Comparison of ENCODE assay signal across 12 cellular contexts in genomic region chr2:20196053-20196880, GRCh38. TPM values are rescaled to one million over a fixed set of nuclear protein-coding genes. Genes with fewer than 3 reads are reported as not detected.
DNase-seq lines count a peak whose midpoint lies in the region; ATAC-seq, FAIRE-seq and TF ChIP-seq lines count a peak whose summit lies in the region.
"Had no signal": no experiment of that assay in that cellular context is flagged by ENCODE, and none has a peak within 500 bp of the region (broad histone marks: within the 10 kb centered on the region; RNA-seq: fewer than 3 reads in every experiment).

No MANE protein-coding gene starts in this region.

- H4K91ac ChIP-seq in H1 (replicated peaks; ENCODE audit: insufficient read length, low read length) (no peak overlapping the region), neuronal stem cell (ENCODE audit: low read depth, low read length, poor library complexity) (peak overlapping the region; percentile 82)

- H3K36me3 ChIP-seq in H1 (ENCODE audit: control insufficient read depth in 2 of 4, insufficient read depth in 4 of 4, low read length in 3 of 4) = peaks cover 0 to 7% (median 2%) of the 10 kb centered on the region in 4 experiments; a peak in 3 of 8 replicates
- H3K36me3 ChIP-seq in neuronal stem cell (replicated peaks in 1 of 2; ENCODE audit: control insufficient read depth in 2 of 2, insufficient read depth in 2 of 2, low read length in 2 of 2) = peaks cover 6 to 8% of the 10 kb centered on the region in 2 donors

- no peak overlapping the region for H3K4me3 Mint-ChIP-seq in activated T-cell treated with anti-CD3 and anti-CD28 coated beads, Interleukin-2, amount 50 U/mL, for 24 hours
- H3K4me3 Mint-ChIP-seq: activated CD8-positive, alpha-beta memory T cell treated with anti-CD3 and anti-CD28 coated beads, Interleukin-2, amount 10 ng/mL, durations not matched to agents 7 days and 5 days; activated naive CD8-positive, alpha-beta T cell treated with anti-CD3 and anti-CD28 coated beads, Interleukin-2, amount 50 U/mL, for 24 hours; CD14-positive monocyte had no signal

- no peak overlapping the region for H3K14ac ChIP-seq in H1 (ENCODE audit: insufficient read length)
- H3K14ac ChIP-seq in neuronal stem cell (ENCODE audit: low read length) = peak overlapping the region; percentile 60

- H3K79me2 ChIP-seq in H1 (ENCODE audit: control insufficient read depth in 1 of 2, insufficient read depth in 2 of 2, low read length in 2 of 2) = no peaks in the 10 kb centered on the region

- intact Hi-C loops in sciatic nerve (cut with DNase I) = no loop called here

- TF ChIP-seq EP300 in H1 (IDR thresholded peaks at IDR 0.05; ENCODE audit: borderline replicate concordance in 1 of 2, low read depth in 2 of 2, low read length in 2 of 2) = no peak

- H2AK5ac ChIP-seq in H1 (ENCODE audit: low read depth, low read length) (0 out of 2 replicates have a peak overlapping the region, but pooled peaks have one; percentile 75), neuronal stem cell (ENCODE audit: low read depth, low read length) (peak overlapping the region; percentile 48)

- DNase-seq in DMS153 treated with DMSO at 0.1 percent for 48 hours (lab: John Stamatoyannopoulos, UW; ENCODE audit: unreplicated experiment) (peak; percentile 55), NCI-H1417 (lab: John Stamatoyannopoulos, UW) (peak in 2 of 3 experiments; percentile 81 to 87), H1 (ENCODE audit: low read depth in 1 of 2, low spot score in 2 of 2) (no peak), neuronal stem cell (ENCODE audit: low spot score) (no peak), sciatic nerve (ENCODE audit: low spot score) (no peak)
- no peak for DNase-seq in activated T-cell treated with anti-CD3 and anti-CD28 coated beads, Interleukin-2, amount 50 U/mL, for 24 hours
- DNase-seq in activated CD4-positive, alpha-beta T cell treated with anti-CD3 and anti-CD28 coated beads, Interleukin-2, amount 50 U/mL, for 1 hour = no peak
- DNase-seq: activated CD8-positive, alpha-beta memory T cell treated with anti-CD3 and anti-CD28 coated beads, Interleukin-2, amount 10 ng/mL, durations not matched to agents 7 days and 5 days; activated naive CD8-positive, alpha-beta T cell treated with anti-CD3 and anti-CD28 coated beads, Interleukin-2, amount 50 U/mL, for 24 hours; cortex of kidney had no signal

- CTCF ChIA-PET in H1 (lab: Charles Lee; ENCODE audit: partially characterized antibody) = interaction anchor here (0.6 to 2.8 kb wide), 10 partner anchors 8 to 257 kb away, joined by 3 to 14 read pairs (median 3); no protein-coding TSS in a partner anchor

- H3K27ac ChIP-seq in H1 (ENCODE audit: low read depth, low read length) = no peak overlapping the region
- H3K27ac ChIP-seq in neuronal stem cell (replicated peaks; ENCODE audit: low read length) = no peak overlapping the region

- H2BK12ac ChIP-seq in H1 (ENCODE audit: low read depth, low read length) (no peak overlapping the region), neuronal stem cell (ENCODE audit: low read length) (no peak overlapping the region)

- no peak overlapping the region for H2BK20ac ChIP-seq in H1 (ENCODE audit: low read length)

- H3K4me1 ChIP-seq in H1 (replicated peaks in 1 of 4; ENCODE audit: control insufficient read depth in 3 of 4, insufficient read depth in 4 of 4, low read length in 3 of 4) (peaks cover 0 to 5% (median 0%) of the 10 kb centered on the region in 4 experiments; a peak in 2 of 7 replicates), neuronal stem cell (ENCODE audit: control insufficient read depth in 2 of 2, insufficient read depth in 1 of 2, low read depth in 1 of 2, low read length in 2 of 2) (peaks cover 5 to 9% of the 10 kb centered on the region in 2 donors)

- H3K4me2 ChIP-seq in H1 (ENCODE audit: insufficient read depth in 1 of 2, low read depth in 2 of 2, low read length in 2 of 2) = no peak overlapping the region
- H3K4me2 ChIP-seq in neuronal stem cell (ENCODE audit: insufficient read depth, low read length, poor library complexity, severe bottlenecking) = no peak overlapping the region

- H2BK5ac ChIP-seq in H1 (ENCODE audit: low read depth, low read length) (no peak overlapping the region), neuronal stem cell (ENCODE audit: low read length) (peak overlapping the region; percentile 48)

- H3K27me3 Mint-ChIP-seq in activated T-cell treated with anti-CD3 and anti-CD28 coated beads, Interleukin-2, amount 50 U/mL, for 24 hours = no peaks in the 10 kb centered on the region
- H3K27me3 Mint-ChIP-seq: activated naive CD8-positive, alpha-beta T cell treated with anti-CD3 and anti-CD28 coated beads, Interleukin-2, amount 50 U/mL, for 24 hours had no signal

- H2BK120ac ChIP-seq in H1 (replicated peaks; ENCODE audit: low read depth, low read length) (no peak overlapping the region), neuronal stem cell (ENCODE audit: low read depth, low read length) (no peak overlapping the region)

- no peak overlapping the region for H3K9ac ChIP-seq in H1 (replicated peaks in 1 of 4; ENCODE audit: extremely low read depth in 1 of 4, low read depth in 3 of 4, low read length in 3 of 4)
- H3K9ac ChIP-seq in neuronal stem cell (ENCODE audit: low read depth, low read length, poor library complexity) = no peak overlapping the region

- no peak for FAIRE-seq in H1 (lab: Jason Lieb, UNC)

- H4K5ac ChIP-seq in H1 (ENCODE audit: insufficient read length, low read depth, low read length) = no peak overlapping the region

- POLR2A ChIA-PET in H1 (lab: Charles Lee; ENCODE audit: partially characterized antibody) = interaction anchor here (1.4 to 1.7 kb wide), 3 partner anchors 14 to 25 kb away, joined by 3 read pairs; no protein-coding TSS in a partner anchor

- no peaks in the 10 kb centered on the region for H3K9me3 Mint-ChIP-seq in activated T-cell treated with anti-CD3 and anti-CD28 coated beads, Interleukin-2, amount 50 U/mL, for 24 hours
- H3K9me3 Mint-ChIP-seq: activated naive CD8-positive, alpha-beta T cell treated with anti-CD3 and anti-CD28 coated beads, Interleukin-2, amount 50 U/mL, for 24 hours; CD14-positive monocyte had no signal

- TF ChIP-seq RAD21 in H1 (IDR thresholded peaks at IDR 0.05 in 1 of 2, conservative IDR thresholded peaks at IDR 0.05 in 1 of 2; ENCODE audit: low read depth in 2 of 2, low read length in 2 of 2) = no peak

- H3K23ac ChIP-seq in H1 (ENCODE audit: insufficient read length) (no peak overlapping the region), neuronal stem cell (ENCODE audit: low read depth, low read length, poor library complexity) (peak overlapping the region; percentile 71)

- H4K20me1 ChIP-seq in H1 (replicated peaks in 1 of 2; ENCODE audit: control insufficient read depth in 1 of 2, insufficient read depth in 2 of 2, low read length in 2 of 2) = peaks cover 0 to 4% of the 10 kb centered on the region in 2 experiments

- no peaks in the 10 kb centered on the region for H3K23me2 ChIP-seq in H1 (ENCODE audit: low read depth, low read length)

- H3K36me3 Mint-ChIP-seq in activated T-cell treated with anti-CD3 and anti-CD28 coated beads, Interleukin-2, amount 50 U/mL, for 24 hours (ENCODE audit: low read depth) = no peaks in the 10 kb centered on the region
- H3K36me3 Mint-ChIP-seq: activated CD8-positive, alpha-beta memory T cell treated with anti-CD3 and anti-CD28 coated beads, Interleukin-2, amount 10 ng/mL, durations not matched to agents 7 days and 5 days; CD14-positive monocyte had no signal

- H3K18ac ChIP-seq in H1 (ENCODE audit: extremely low read depth, low read length) (no peak overlapping the region), neuronal stem cell (ENCODE audit: low read length) (peak overlapping the region; percentile 68)

- H2BK15ac ChIP-seq in H1 (ENCODE audit: low read length) = no peak overlapping the region
- H2BK15ac ChIP-seq in neuronal stem cell (ENCODE audit: low read length) = peak overlapping the region; percentile 95

- no peaks in the 10 kb centered on the region for H3K79me1 ChIP-seq in H1 (ENCODE audit: low read depth, low read length)
- H3K79me1 ChIP-seq in neuronal stem cell (ENCODE audit: low read depth, low read length) = no peaks in the 10 kb centered on the region

- H3K4me1 Mint-ChIP-seq in activated T-cell treated with anti-CD3 and anti-CD28 coated beads, Interleukin-2, amount 50 U/mL, for 24 hours (ENCODE audit: low read depth) = no peaks in the 10 kb centered on the region
- H3K4me1 Mint-ChIP-seq: activated CD8-positive, alpha-beta memory T cell treated with anti-CD3 and anti-CD28 coated beads, Interleukin-2, amount 10 ng/mL, durations not matched to agents 7 days and 5 days; activated naive CD8-positive, alpha-beta T cell treated with anti-CD3 and anti-CD28 coated beads, Interleukin-2, amount 50 U/mL, for 24 hours; CD14-positive monocyte had no signal

- H2AFZ ChIP-seq in H1 (ENCODE audit: low read length) (no peak overlapping the region), neuronal stem cell (ENCODE audit: low read length) (peak overlapping the region; percentile 75)

- H3K4ac ChIP-seq in H1 (replicated peaks; ENCODE audit: insufficient read length, low read depth, low read length) = peak overlapping the region; percentile 53
- H3K4ac ChIP-seq in neuronal stem cell (ENCODE audit: low read length) = no peak overlapping the region

- no peak overlapping the region for H3K27ac Mint-ChIP-seq in activated T-cell treated with anti-CD3 and anti-CD28 coated beads, Interleukin-2, amount 50 U/mL, for 24 hours
- H3K27ac Mint-ChIP-seq: activated CD8-positive, alpha-beta memory T cell treated with anti-CD3 and anti-CD28 coated beads, Interleukin-2, amount 10 ng/mL, durations not matched to agents 7 days and 5 days; activated naive CD8-positive, alpha-beta T cell treated with anti-CD3 and anti-CD28 coated beads, Interleukin-2, amount 50 U/mL, for 24 hours had no signal

- H3K56ac ChIP-seq in H1 (replicated peaks; ENCODE audit: insufficient read length, low read depth, low read length) = no peak overlapping the region

- WGBS in H1 (ENCODE audit: extremely low coverage in 1 of 2, insufficient coverage in 1 of 2, insufficient read length in 1 of 2, insufficient replicate concordance in 2 of 2, low coverage in 1 of 2, low lambda C conversion rate in 2 of 2, missing lambda C conversion rate in 1 of 2), 2 experiments = 91% methylated on average over 16 of the region's 16 CpGs; no CpG with 5 or more reads in 1 of the 2 experiments
- WGBS in neuronal stem cell (ENCODE audit: extremely low coverage in 2 of 2, insufficient read length in 2 of 2, insufficient replicate concordance in 1 of 2), 2 donors = no CpG with 5 or more reads among the region's 16 CpGs

- H3K4me3 ChIP-seq in H1 (ENCODE audit: extremely low read depth in 1 of 4, insufficient read depth in 2 of 4, low read depth in 3 of 4, low read length in 4 of 4) = no peak overlapping the region
- H3K4me3 ChIP-seq in neuronal stem cell (ENCODE audit: low read length in 2 of 2) = no peak overlapping the region

- no peak for TF ChIP-seq CTCF in H1 (IDR thresholded peaks at IDR 0.05; ENCODE audit: control extremely low read depth in 1 of 3, insufficient read depth in 1 of 3, low read depth in 1 of 3, low read length in 3 of 3)

- TF ChIP-seq POLR2A in H1 (IDR thresholded peaks at IDR 0.05; ENCODE audit: control extremely low read depth in 1 of 2, low read depth in 2 of 2, low read length in 2 of 2) = no peak

- H4K8ac ChIP-seq in H1 (ENCODE audit: extremely low read depth, insufficient read depth, low read length) = no peak overlapping the region
- H4K8ac ChIP-seq in neuronal stem cell (ENCODE audit: low read depth, low read length) = no peak overlapping the region

- no peaks in the 10 kb centered on the region for H3K9me3 ChIP-seq in H1 (ENCODE audit: insufficient read depth in 2 of 2, low read depth in 1 of 2, low read length in 1 of 2)
- H3K9me3 ChIP-seq in neuronal stem cell (replicated peaks in 1 of 2; ENCODE audit: control insufficient read depth in 2 of 2, insufficient read depth in 1 of 2, low read depth in 1 of 2, low read length in 2 of 2) = no peaks in the 10 kb centered on the region

- ATAC-seq in GM21786 (IDR thresholded peaks at IDR 0.05; ENCODE audit: unreplicated experiment) (no peak), sciatic nerve (no peak)
- ATAC-seq: activated CD8-positive, alpha-beta memory T cell treated with anti-CD3 and anti-CD28 coated beads, Interleukin-2, amount 10 ng/mL, durations not matched to agents 7 days and 5 days; activated naive CD8-positive, alpha-beta T cell treated with anti-CD3 and anti-CD28 coated beads, Interleukin-2, amount 50 U/mL, for 24 hours had no signal

- H3K27me3 ChIP-seq in H1 (replicated peaks in 1 of 4; ENCODE audit: control insufficient read depth in 3 of 4, extremely low read depth in 1 of 4, insufficient read depth in 3 of 4, low read length in 3 of 4) (no peaks in the 10 kb centered on the region), neuronal stem cell (ENCODE audit: control insufficient read depth in 3 of 3, insufficient read depth in 3 of 3, low read depth in 1 of 3, low read length in 3 of 3) (peaks cover 0 to 7% (median 0%) of the 10 kb centered on the region in 3 experiments)

RNA-seq across cellular contexts. Expression of gene SDC1, which starts 28.7 kb away (rescaled TPM):
- 45.3 and 46.3 TPM in 2 replicates for total RNA-seq in H1 (2021; fragmentation: NEBNext Ultra II Directional; extraction: Animal tissue kit (Norgen Biotek cat#: 25700))
- polyA plus RNA-seq in H1 (2011; rRNA removed) = 71.4 and 73.3 TPM in 2 replicates
- 46.5 TPM for polyA plus RNA-seq in H1 (2011; cell fraction: cytosol; rRNA removed)
- polyA plus RNA-seq in H1 (2011; cell fraction: nucleus; rRNA removed) = 43.3 TPM
- 31.0 to 43.9 TPM (median 41.3 TPM) in 4 replicates for polyA plus RNA-seq in H1 (2012, experiment 1 of 2)
- polyA plus RNA-seq in H1 (2012, experiment 2 of 2) = 37.8 TPM
- 39.8 TPM for polyA plus RNA-seq in H1 (2013, experiment 1 of 2)
- 52.2 TPM for polyA plus RNA-seq in H1 (2013, experiment 2 of 2)
- polyA minus RNA-seq in H1 (2011; rRNA and poly(A)+ RNA removed) = 18.9 and 23.2 TPM in 2 replicates
- polyA minus RNA-seq in H1 (2011; cell fraction: cytosol; rRNA and poly(A)+ RNA removed) = 38.7 TPM
- polyA minus RNA-seq in H1 (2011; cell fraction: nucleus; rRNA and poly(A)+ RNA removed) = 18.5 TPM
- polyA plus RNA-seq in neuronal stem cell (2013, experiment 1 of 2) = 45.3 TPM
- polyA plus RNA-seq in neuronal stem cell (2013, experiment 2 of 2) = 48.1 TPM
- total RNA-seq in sciatic nerve = 0.98 TPM
- polyA plus RNA-seq: CD14-positive monocyte had no signal

Comparison
In these comparisons a context has a peak if more than half of its experiments do, and no peak if none do; other contexts are left out.
1. DNase-seq: peak in DMS153 treated with DMSO at 0.1 percent for 48 hours (single experiment) and NCI-H1417 (2 of 3); none in H1 (0 of 2), neuronal stem cell (single experiment), activated T-cell treated with anti-CD3 and anti-CD28 coated beads, Interleukin-2, amount 50 U/mL, for 24 hours (single experiment), sciatic nerve (single experiment) and activated CD4-positive, alpha-beta T cell treated with anti-CD3 and anti-CD28 coated beads, Interleukin-2, amount 50 U/mL, for 1 hour (single experiment).
2. RNA of gene SDC1, which starts 28.7 kb away (total RNA-seq): 45.3 to 46.3 TPM in H1; 0.98 TPM in sciatic nerve (single experiment); every median in the first group is over 10 times any median in the second.